16 cellular contexts compared by ENCODE assay signal in the genomic region with DNA sequence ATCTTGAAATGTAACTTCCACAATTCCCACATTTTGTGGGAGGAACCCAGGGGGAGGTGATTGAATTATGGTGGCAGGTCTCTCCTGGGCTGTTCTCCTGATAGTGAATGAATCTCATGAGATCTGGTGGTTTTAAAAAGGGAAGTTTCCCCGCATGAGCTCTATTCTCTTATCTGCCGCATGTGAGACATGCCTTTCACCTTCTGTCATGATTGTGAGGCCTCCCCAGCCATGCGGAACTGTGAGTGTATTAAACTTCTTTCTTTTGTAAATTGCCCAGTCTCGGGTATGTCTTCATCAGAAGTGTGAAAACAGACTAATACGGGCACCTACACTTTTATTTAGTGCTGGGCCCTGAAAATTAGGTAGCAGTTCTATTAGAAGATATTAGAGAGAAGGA. TPM values are rescaled to one million over a fixed set of nuclear protein-coding genes. Genes with fewer than 3 reads are reported as not detected.
A peak's percentile ranks its signal among the peaks of the same experiment; 100 is the strongest.
DNase-seq lines count a peak whose midpoint lies in the region; ATAC-seq, FAIRE-seq and TF ChIP-seq lines count a peak whose summit lies in the region.
"Had no signal": no experiment of that assay in that cellular context is flagged by ENCODE, and none has a peak within 500 bp of the region (broad histone marks: within the 10 kb centered on the region; RNA-seq: fewer than 3 reads in every experiment).

No MANE protein-coding gene starts in this region.

- DNase-seq in GM12891 (ENCODE audit: insufficient read length, low spot score): no peak
- DNase-seq in T-helper 17 cell: no peak
- no peak for DNase-seq in SW 1271 (lab: John Stamatoyannopoulos, UW)
- no peak for DNase-seq in NK-92 treated with Interleukin-12 subunit alpha and Interleukin-12 subunit beta, amount 100 ng/mL, for 24 hours (lab: John Stamatoyannopoulos, UW)
- no peak for DNase-seq in colonic mucosa
- no peak for DNase-seq in activated CD4-positive, alpha-beta T cell treated with anti-CD3 and anti-CD28 coated beads for 36 hours
- DNase-seq: immature natural killer cell had no signal

- H3K9me3 ChIP-seq in T-helper 17 cell (ENCODE audit: control insufficient read depth, low read length, poor library complexity, severe bottlenecking): no peaks in the 10 kb centered on the region
- no peaks in the 10 kb centered on the region for H3K9me3 ChIP-seq in colonic mucosa

- H3K4me1 ChIP-seq in colonic mucosa: no peaks in the 10 kb centered on the region

- H3K9me3 Mint-ChIP-seq in activated CD4-positive, alpha-beta T cell treated with anti-CD3 and anti-CD28 coated beads for 36 hours (ENCODE audit: low read depth): no peaks in the 10 kb centered on the region
- H3K9me3 Mint-ChIP-seq: activated T-helper 2 cell treated with anti-CD3 and anti-CD28 coated beads, Interferon-gamma antibody, Interleukin-2, Interleukin-4, amounts not matched to agents 10 μg/mL and 5 μg/mL and 100 μg/mL, durations not matched to agents 14 hours and 24 hours and 36 hours had no signal

- H3K27ac ChIP-seq in colonic mucosa: no peak overlapping the region
- H3K27ac ChIP-seq: cardiac muscle cell, RWPE1 had no signal

- peak overlapping the region; percentile 2 for H3K27ac Mint-ChIP-seq in T-helper 17 cell
- no peak overlapping the region for H3K27ac Mint-ChIP-seq in activated CD4-positive, alpha-beta T cell treated with anti-CD3 and anti-CD28 coated beads for 36 hours
- H3K27ac Mint-ChIP-seq: activated T-helper 2 cell treated with anti-CD3 and anti-CD28 coated beads, Interferon-gamma antibody, Interleukin-2, Interleukin-4, amounts not matched to agents 10 μg/mL and 5 μg/mL and 100 μg/mL, durations not matched to agents 14 hours and 24 hours and 36 hours; immature natural killer cell; WTC11 had no signal

- POLR2A ChIA-PET in activated CD4-positive, alpha-beta T cell treated with anti-CD3 and anti-CD28 coated beads for 36 hours (lab: Charles Lee): no interaction called here

- H3K4me1 Mint-ChIP-seq in T-helper 17 cell: peaks cover 10% of the 10 kb centered on the region
- no peaks in the 10 kb centered on the region for H3K4me1 Mint-ChIP-seq in activated CD4-positive, alpha-beta T cell treated with anti-CD3 and anti-CD28 coated beads for 36 hours
- H3K4me1 Mint-ChIP-seq: immature natural killer cell had no signal

- no peak for FAIRE-seq in GM12891 (lab: Jason Lieb, UNC)
- FAIRE-seq: GM12892 had no signal

- ATAC-seq in GM21360 (IDR thresholded peaks at IDR 0.05; ENCODE audit: unreplicated experiment) (peak; percentile 91), HG03025 (IDR thresholded peaks at IDR 0.05; ENCODE audit: low FRiP score, unreplicated experiment) (peak; percentile 78), T-helper 17 cell (no peak)
- no peak for ATAC-seq in activated CD4-positive, alpha-beta T cell treated with anti-CD3 and anti-CD28 coated beads for 36 hours
- ATAC-seq: WTC11 had no signal

- H3K27me3 ChIP-seq in colonic mucosa: no peaks in the 10 kb centered on the region
- H3K27me3 ChIP-seq: cardiac muscle cell had no signal

- no peak overlapping the region for H3K9ac ChIP-seq in colonic mucosa (ENCODE audit: low read depth in 2 of 2, low read length in 2 of 2)

- no peak overlapping the region for H3K4me3 ChIP-seq in colonic mucosa
- H3K4me3 ChIP-seq: cardiac muscle cell, smooth muscle cell had no signal

- TF ChIP-seq POLR2A in GM12891 (IDR thresholded peaks at IDR 0.05; ENCODE audit: low read depth, low read length): no peak

- TF ChIP-seq CTCF in colonic mucosa (IDR thresholded peaks at IDR 0.05): no peak

- intact Hi-C loops in colonic mucosa (cut with DNase I): no loop called here
- intact Hi-C loops in activated CD4-positive, alpha-beta T cell treated with anti-CD3 and anti-CD28 coated beads for 36 hours (cut with DNase I, micrococcal nuclease): no loop called here

- no peaks in the 10 kb centered on the region for H3K36me3 ChIP-seq in colonic mucosa
- H3K36me3 ChIP-seq: cardiac muscle cell had no signal

- H3K4me3 Mint-ChIP-seq in T-helper 17 cell: no peak overlapping the region
- H3K4me3 Mint-ChIP-seq in activated CD4-positive, alpha-beta T cell treated with anti-CD3 and anti-CD28 coated beads for 36 hours: no peak overlapping the region
- H3K4me3 Mint-ChIP-seq: immature natural killer cell, WTC11 had no signal

- peaks cover 4% of the 10 kb centered on the region for H3K27me3 Mint-ChIP-seq in T-helper 17 cell
- H3K27me3 Mint-ChIP-seq in activated CD4-positive, alpha-beta T cell treated with anti-CD3 and anti-CD28 coated beads for 36 hours: no peaks in the 10 kb centered on the region

- CTCF ChIA-PET in activated CD4-positive, alpha-beta T cell treated with anti-CD3 and anti-CD28 coated beads for 36 hours (lab: Charles Lee): interaction anchor here (0.7 kb wide), 1 partner anchor 24 kb away, joined by 3 read pairs; no protein-coding TSS in a partner anchor

- peaks cover 3% of the 10 kb centered on the region for H3K36me3 Mint-ChIP-seq in T-helper 17 cell (ENCODE audit: low read depth)
- no peaks in the 10 kb centered on the region for H3K36me3 Mint-ChIP-seq in activated CD4-positive, alpha-beta T cell treated with anti-CD3 and anti-CD28 coated beads for 36 hours (ENCODE audit: low read depth)
- H3K36me3 Mint-ChIP-seq: immature natural killer cell, WTC11 had no signal

TF ChIP-seq in GM12891, 5 proteins besides CTCF, POLR2A, EP300 and RAD21:
- TF ChIP-seq POLR2AphosphoS5 (IDR thresholded peaks at IDR 0.05; ENCODE audit: low read depth, low read length): no peak
- peak; percentile 54 for TF ChIP-seq PAX5 (IDR thresholded peaks at IDR 0.05; ENCODE audit: insufficient read depth, low read length, severe bottlenecking)

RNA-seq across cellular contexts. Expression of a gene that starts 45.8 kb away (rescaled TPM):
- polyA plus RNA-seq in GM12891 (2012; ENCODE audit: low read depth, missing spikeins): 14.0 TPM
- total RNA-seq in T-helper 17 cell (10 to 100 TPM in 1 of 2 donors, 1 to 10 TPM in 1; 9.7 to 10.3 TPM), colonic mucosa (1 to 10 TPM; 2.9 to 4.6 TPM)
- 1 to 10 TPM; 2.3 to 2.4 TPM for total RNA-seq in activated CD4-positive, alpha-beta T cell treated with anti-CD3 and anti-CD28 coated beads for 36 hours
- total RNA-seq: A172 had no signal

Comparison
In these comparisons a context has a peak if more than half of its experiments do, and no peak if none do; other contexts are left out.
1. ATAC-seq: peak in GM21360 (single experiment) and HG03025 (single experiment); none in T-helper 17 cell (single experiment) and activated CD4-positive, alpha-beta T cell treated with anti-CD3 and anti-CD28 coated beads for 36 hours (single experiment).